13 cellular contexts compared by ENCODE assay signal in the genomic region with DNA sequence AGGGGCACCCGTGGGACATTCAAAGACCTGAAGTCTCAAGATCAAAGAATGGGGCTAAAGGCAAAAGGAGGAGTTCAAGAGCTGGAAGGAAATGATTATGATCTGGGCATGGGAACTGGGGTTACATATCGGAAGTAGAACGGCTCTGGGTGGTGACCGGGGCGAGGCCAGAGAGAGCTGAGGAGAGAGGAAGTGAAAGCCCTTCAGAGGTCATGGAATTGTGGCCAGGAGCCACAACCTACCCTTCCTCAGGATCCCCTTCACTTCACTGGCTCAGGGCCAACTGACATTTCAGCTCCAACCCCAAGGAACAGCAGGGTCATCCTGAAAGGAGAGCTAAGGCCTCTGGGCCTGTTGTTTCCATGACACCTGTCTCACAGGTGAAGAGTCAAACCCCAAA. TPM values are rescaled to one million over a fixed set of nuclear protein-coding genes. Genes with fewer than 3 reads are reported as not detected.
A peak's percentile ranks its signal among the peaks of the same experiment; 100 is the strongest.
DNase-seq lines count a peak whose midpoint lies in the region; ATAC-seq and TF ChIP-seq lines count a peak whose summit lies in the region.
"Had no signal": no experiment of that assay in that cellular context is flagged by ENCODE, and none has a peak within 500 bp of the region (broad histone marks: within the 10 kb centered on the region; RNA-seq: fewer than 3 reads in every experiment).

No MANE protein-coding gene starts in this region.

- no peak overlapping the region for H3K27ac Mint-ChIP-seq in memory B cell
- H3K27ac Mint-ChIP-seq: nephron had no signal

- H3K27me3 Mint-ChIP-seq in memory B cell = no peaks in the 10 kb centered on the region

- H3K4me3 Mint-ChIP-seq in memory B cell = no peak overlapping the region
- H3K4me3 Mint-ChIP-seq: activated T-cell treated with anti-CD3 and anti-CD28 coated beads, Interleukin-2, amount 50 U/mL, for 4 hours; nephron had no signal

- no peaks in the 10 kb centered on the region for H3K36me3 Mint-ChIP-seq in memory B cell

- TF ChIP-seq CTCF in ascending aorta (IDR thresholded peaks at IDR 0.05) (no peak), upper lobe of right lung (IDR thresholded peaks at IDR 0.05) (no peak)

- H3K4me3 ChIP-seq in ascending aorta (no peak overlapping the region), upper lobe of right lung (no peak overlapping the region)

- peaks cover 15% of the 10 kb centered on the region for H3K4me1 Mint-ChIP-seq in memory B cell

- no peaks in the 10 kb centered on the region for H3K36me3 ChIP-seq in ascending aorta
- no peaks in the 10 kb centered on the region for H3K36me3 ChIP-seq in upper lobe of right lung

- peak; percentile 47 for ATAC-seq in memory B cell (ENCODE audit: low read depth)
- ATAC-seq in upper lobe of right lung = peak; percentile 78
- ATAC-seq in GM21737 (IDR thresholded peaks at IDR 0.05; ENCODE audit: unreplicated experiment) = no peak
- no peak for ATAC-seq in HG03521 (IDR thresholded peaks at IDR 0.05; ENCODE audit: unreplicated experiment)
- ATAC-seq: activated T-cell treated with anti-CD3 and anti-CD28 coated beads, Interleukin-2, amount 50 U/mL, for 4 hours had no signal

- H3K9me3 ChIP-seq in ascending aorta (no peaks in the 10 kb centered on the region), upper lobe of right lung (no peaks in the 10 kb centered on the region)

- H3K4me1 ChIP-seq in ascending aorta = peaks cover 0 to 7% of the 10 kb centered on the region in 2 donors
- H3K4me1 ChIP-seq in upper lobe of right lung = peaks cover 6% of the 10 kb centered on the region

- peak; percentile 13 for DNase-seq in activated effector memory CD4-positive, alpha-beta T cell treated with anti-CD3 and anti-CD28 coated beads, Interleukin-2, amount 50 U/mL, for 16 hours
- DNase-seq in activated effector memory CD4-positive, alpha-beta T cell treated with Interleukin-2 at 50 U/mL for 16 hours = no peak
- peak in 1 of 2 donors; percentile 69 for DNase-seq in ascending aorta (ENCODE audit: low spot score in 2 of 2)
- no peak for DNase-seq in memory B cell (ENCODE audit: low spot score in 2 of 2)
- DNase-seq in upper lobe of right lung = peak; percentile 71
- no peak for DNase-seq in DMS79 (lab: John Stamatoyannopoulos, UW)
- DNase-seq: activated T-cell treated with anti-CD3 and anti-CD28 coated beads, Interleukin-2, amount 50 U/mL, for 4 hours; DND-41; erythroblast; NCI-H1694 treated with DMSO at 0.1 percent for 48 hours had no signal

- H3K27ac ChIP-seq in ascending aorta = peak overlapping the region; percentile 28 to 63
- no peak overlapping the region for H3K27ac ChIP-seq in upper lobe of right lung

- intact Hi-C loops in ascending aorta (cut with DNase I) = loop anchor here (1.0 to 5.0 kb wide), 3 partner anchors 40 to 73 kb away; a partner anchor contains a TSS
- intact Hi-C loops in upper lobe of right lung (cut with DNase I) = no loop called here

- no peaks in the 10 kb centered on the region for H3K9me3 Mint-ChIP-seq in memory B cell
- H3K9me3 Mint-ChIP-seq: activated T-cell treated with anti-CD3 and anti-CD28 coated beads, Interleukin-2, amount 50 U/mL, for 4 hours; nephron had no signal

- H3K27me3 ChIP-seq in ascending aorta = no peaks in the 10 kb centered on the region
- no peaks in the 10 kb centered on the region for H3K27me3 ChIP-seq in upper lobe of right lung

RNA-seq across cellular contexts. Expression of a gene that starts 57.8 kb away (rescaled TPM):
- total RNA-seq in ascending aorta = 38.0 TPM
- total RNA-seq in upper lobe of right lung = 3.0 TPM

Comparison
In these comparisons a context has a peak if more than half of its experiments do, and no peak if none do; other contexts are left out.
1. DNase-seq: peak in activated effector memory CD4-positive, alpha-beta T cell treated with anti-CD3 and anti-CD28 coated beads, Interleukin-2, amount 50 U/mL, for 16 hours (single experiment) and upper lobe of right lung (single experiment); none in activated effector memory CD4-positive, alpha-beta T cell treated with Interleukin-2 at 50 U/mL for 16 hours (single experiment), memory B cell (0 of 2) and DMS79 (single experiment).
2. ATAC-seq: peak in memory B cell (single experiment) and upper lobe of right lung (single experiment); none in GM21737 (single experiment) and HG03521 (single experiment).